Comparison of ENCODE assay signal across 10 cellular contexts in genomic region chr10:131579251-131580071, GRCh38.
"Had no signal": no experiment of that assay in that cellular context is flagged by ENCODE, and none has a peak within 500 bp of the region (broad histone marks: within the 10 kb centered on the region; RNA-seq: fewer than 3 reads in every experiment).

No MANE protein-coding gene starts in this region.

- ATAC-seq: right cardiac atrium, T-cell had no signal

- H3K9me3 Mint-ChIP-seq: activated naive CD4-positive, alpha-beta T cell treated with anti-CD3 and anti-CD28 coated beads, Interleukin-2, amount 50 U/mL, for 24 hours; neural crest cell; T-cell had no signal

- DNase-seq: activated T-cell treated with anti-CD3 and anti-CD28 coated beads, Interleukin-2, amount 50 U/mL, for 1 hour; stimulated activated naive CD4-positive, alpha-beta T cell; T-cell; T1000 had no signal

- H3K27ac Mint-ChIP-seq: activated naive CD4-positive, alpha-beta T cell treated with anti-CD3 and anti-CD28 coated beads, Interleukin-2, amount 50 U/mL, for 24 hours; brain; T-cell had no signal

- H3K27ac ChIP-seq: VCaP had no signal

- H3K4me1 Mint-ChIP-seq: activated naive CD4-positive, alpha-beta T cell treated with anti-CD3 and anti-CD28 coated beads, Interleukin-2, amount 50 U/mL, for 24 hours; neural crest cell; T-cell had no signal

- H3K4me3 ChIP-seq: smooth muscle cell had no signal

- H3K4me3 Mint-ChIP-seq: activated naive CD4-positive, alpha-beta T cell treated with anti-CD3 and anti-CD28 coated beads, Interleukin-2, amount 50 U/mL, for 24 hours; brain; neural crest cell; T-cell had no signal
